Comparison of ENCODE assay signal across 15 cellular contexts in the genomic region with DNA sequence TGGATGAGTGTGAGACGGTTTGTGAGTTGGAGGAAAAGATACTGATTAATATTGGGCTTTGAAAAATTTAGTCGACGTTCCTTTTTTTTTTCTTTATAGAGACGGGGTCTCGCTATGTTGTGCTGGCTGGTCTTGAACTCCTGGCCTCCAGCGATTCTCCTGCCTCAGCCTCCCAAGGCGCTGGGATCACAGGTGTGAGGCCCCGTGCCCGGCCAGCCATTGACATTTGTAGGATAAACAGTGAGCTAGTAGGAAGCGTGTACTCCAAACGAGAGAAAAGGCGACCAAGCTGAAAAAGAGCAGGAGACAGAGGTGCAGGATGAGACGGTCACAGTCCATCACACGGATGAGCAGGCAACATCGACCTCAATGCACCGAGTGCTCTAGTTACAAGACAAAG.
"Had no signal": no experiment of that assay in that cellular context is flagged by ENCODE, and none has a peak within 500 bp of the region (broad histone marks: within the 10 kb centered on the region; RNA-seq: fewer than 3 reads in every experiment).

No MANE protein-coding gene starts in this region.

- H3K4me3 Mint-ChIP-seq: activated CD4-positive, alpha-beta memory T cell treated with anti-CD3 and anti-CD28 coated beads for 36 hours; activated naive CD8-positive, alpha-beta T cell; T-helper 17 cell had no signal

- DNase-seq: activated CD4-positive, alpha-beta memory T cell treated with anti-CD3 and anti-CD28 coated beads for 36 hours; activated CD4-positive, alpha-beta T cell treated with anti-CD3 and anti-CD28 coated beads for 1 hour; activated gamma-delta T cell; activated T-cell treated with anti-CD3 and anti-CD28 coated beads, Interleukin-2, amount 50 U/mL, for 48 hours; colonic mucosa; esophagus squamous epithelium; foreskin fibroblast; islet precursor cell; mesendoderm; ovary; T-helper 17 cell; transverse colon had no signal

- H3K27ac ChIP-seq: breast epithelium, colonic mucosa, esophagus squamous epithelium, ovary, skin epidermis, transverse colon had no signal

- H3K36me3 ChIP-seq: breast epithelium, colonic mucosa, ovary, transverse colon had no signal

- H3K27ac Mint-ChIP-seq: activated CD4-positive, alpha-beta memory T cell treated with anti-CD3 and anti-CD28 coated beads for 36 hours; activated naive CD8-positive, alpha-beta T cell; T-helper 17 cell had no signal

- H3K27me3 ChIP-seq: ovary had no signal

- H3K9me3 ChIP-seq: breast epithelium, colonic mucosa, esophagus squamous epithelium, ovary, transverse colon had no signal

- H3K4me3 ChIP-seq: breast epithelium, colonic mucosa, esophagus squamous epithelium, ovary, skin epidermis, transverse colon had no signal

- H3K4me1 ChIP-seq: breast epithelium, colonic mucosa, transverse colon had no signal

- ATAC-seq: T-helper 17 cell had no signal
